In genomic region chr1:110262846-110263631, GRCh38 we compare ENCODE assay signal across 1 cellular context.
TF ChIP-seq lines count a peak whose summit lies in the region.

No MANE protein-coding gene starts in this region.

TF ChIP-seq in K562, 482 proteins besides CTCF, POLR2A, EP300 and RAD21 (continued from another document):
- TF ChIP-seq ZFP91 (CRISPR knock-in tag; IDR thresholded peaks at IDR 0.05) (no peak), TFAM (CRISPR knock-in tag; conservative IDR thresholded peaks at IDR 0.05) (no peak), PKNOX1 (IDR thresholded peaks at IDR 0.05) (peak; percentile 11; the same call in 1 of the 2 replicates), ZNF282 (CRISPR knock-in tag; IDR thresholded peaks at IDR 0.05) (no peak), NUFIP1 (IDR thresholded peaks at IDR 0.05; ENCODE audit: partially characterized antibody) (no peak), ZC3H11A (IDR thresholded peaks at IDR 0.05; ENCODE audit: low read depth, low read length) (no peak), TEAD4 (IDR thresholded peaks at IDR 0.05; ENCODE audit: low read length) (peak; percentile 80), TEAD4 (CRISPR knock-in tag; IDR thresholded peaks at IDR 0.05; ENCODE audit: borderline replicate concordance) (no peak), NR1H2 (CRISPR knock-in tag; IDR thresholded peaks at IDR 0.05) (no peak), GTF2B (IDR thresholded peaks at IDR 0.05; ENCODE audit: extremely low read depth, insufficient read length) (no peak), RCOR1 (IDR thresholded peaks at IDR 0.05; ENCODE audit: borderline replicate concordance in 1 of 2, low read depth in 2 of 2, low read length in 2 of 2) (0 out of 4 replicates have a peak, but pooled peaks of 1 of the 2 experiments have one; percentile 9), POLR2AphosphoS5 (IDR thresholded peaks at IDR 0.05; ENCODE audit: control insufficient read depth, insufficient read depth, low read depth, low read length) (peak; percentile 64), GTF2F1 (IDR thresholded peaks at IDR 0.05; ENCODE audit: low read depth, low read length) (no peak), ARID1B (IDR thresholded peaks at IDR 0.05) (peak; percentile 24), SMARCA4 (IDR thresholded peaks at IDR 0.05) (no peak), GATAD2A (IDR thresholded peaks at IDR 0.05) (no peak), TFAP4 (CRISPR knock-in tag; IDR thresholded peaks at IDR 0.05; ENCODE audit: borderline replicate concordance) (no peak), NFIC (IDR thresholded peaks at IDR 0.05) (peak; percentile 52), ELK1 (CRISPR knock-in tag; IDR thresholded peaks at IDR 0.05) (no peak)
